Comparison of ENCODE assay signal across 1 cellular context in the genomic region with DNA sequence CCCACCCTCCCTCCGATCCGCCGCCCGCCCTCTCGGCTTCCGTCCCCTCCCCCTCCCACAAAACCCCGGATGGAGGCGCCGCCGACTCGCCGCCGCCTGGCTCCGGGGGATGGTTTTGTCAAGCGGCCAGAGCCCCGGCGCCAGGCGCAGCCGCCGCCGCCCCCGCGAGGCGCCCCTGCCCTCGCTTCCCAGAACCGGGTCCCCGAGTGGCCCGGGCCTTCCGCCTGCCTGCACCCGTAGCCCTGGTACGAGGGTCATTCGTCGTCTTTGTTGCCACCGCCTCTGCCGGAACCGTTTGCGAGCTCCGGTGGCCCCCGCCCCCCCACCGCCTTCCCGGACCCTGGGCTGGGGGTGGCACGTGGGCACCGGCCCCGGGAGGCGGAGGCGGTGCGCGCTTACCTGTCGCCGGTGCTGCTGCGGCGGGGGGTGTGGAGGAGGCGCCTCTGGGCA.
TF ChIP-seq lines count a peak whose summit lies in the region.

No MANE protein-coding gene starts in this region.

TF ChIP-seq in HepG2, 621 proteins besides CTCF, POLR2A, EP300 and RAD21 (continued from another document and continues in another):
- TF ChIP-seq, protein P1, sequence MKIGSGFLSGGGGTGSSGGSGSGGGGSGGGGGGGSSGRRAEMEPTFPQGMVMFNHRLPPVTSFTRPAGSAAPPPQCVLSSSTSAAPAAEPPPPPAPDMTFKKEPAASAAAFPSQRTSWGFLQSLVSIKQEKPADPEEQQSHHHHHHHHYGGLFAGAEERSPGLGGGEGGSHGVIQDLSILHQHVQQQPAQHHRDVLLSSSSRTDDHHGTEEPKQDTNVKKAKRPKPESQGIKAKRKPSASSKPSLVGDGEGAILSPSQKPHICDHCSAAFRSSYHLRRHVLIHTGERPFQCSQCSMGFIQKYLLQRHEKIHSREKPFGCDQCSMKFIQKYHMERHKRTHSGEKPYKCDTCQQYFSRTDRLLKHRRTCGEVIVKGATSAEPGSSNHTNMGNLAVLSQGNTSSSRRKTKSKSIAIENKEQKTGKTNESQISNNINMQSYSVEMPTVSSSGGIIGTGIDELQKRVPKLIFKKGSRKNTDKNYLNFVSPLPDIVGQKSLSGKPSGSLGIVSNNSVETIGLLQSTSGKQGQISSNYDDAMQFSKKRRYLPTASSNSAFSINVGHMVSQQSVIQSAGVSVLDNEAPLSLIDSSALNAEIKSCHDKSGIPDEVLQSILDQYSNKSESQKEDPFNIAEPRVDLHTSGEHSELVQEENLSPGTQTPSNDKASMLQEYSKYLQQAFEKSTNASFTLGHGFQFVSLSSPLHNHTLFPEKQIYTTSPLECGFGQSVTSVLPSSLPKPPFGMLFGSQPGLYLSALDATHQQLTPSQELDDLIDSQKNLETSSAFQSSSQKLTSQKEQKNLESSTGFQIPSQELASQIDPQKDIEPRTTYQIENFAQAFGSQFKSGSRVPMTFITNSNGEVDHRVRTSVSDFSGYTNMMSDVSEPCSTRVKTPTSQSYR (CRISPR knock-in tag; IDR thresholded peaks at IDR 0.05; ENCODE audit: borderline replicate concordance) = 0 out of 2 replicates have a peak, but pooled peaks have one; percentile 6
- TF ChIP-seq KMT2A (CRISPR knock-in tag; IDR thresholded peaks at IDR 0.05) (no peak), U2AF2 (IDR thresholded peaks at IDR 0.05; ENCODE audit: low read depth, low read length) (no peak), ZBTB3 (CRISPR knock-in tag; IDR thresholded peaks at IDR 0.05; ENCODE audit: borderline replicate concordance, low read depth) (0 out of 2 replicates have a peak, but pooled peaks have one; percentile 36), FOXJ3 (CRISPR knock-in tag; IDR thresholded peaks at IDR 0.05; ENCODE audit: borderline replicate concordance) (no peak), ZNF749 (CRISPR knock-in tag; IDR thresholded peaks at IDR 0.05; ENCODE audit: borderline replicate concordance) (no peak), TP53 (CRISPR knock-in tag; conservative IDR thresholded peaks at IDR 0.05) (no peak), SALL1 (CRISPR knock-in tag; IDR thresholded peaks at IDR 0.05) (peak; percentile 61), FOXO1 (CRISPR knock-in tag; IDR thresholded peaks at IDR 0.05) (no peak), ZNF761 (CRISPR knock-in tag; conservative IDR thresholded peaks at IDR 0.05) (peak; percentile 71; the same call in 1 of the 2 replicates), ZNF672 (CRISPR knock-in tag; IDR thresholded peaks at IDR 0.05) (no peak), ASH2L (IDR thresholded peaks at IDR 0.05; ENCODE audit: insufficient read length, low read depth, low read length) (peak; percentile 75), EEA1 (CRISPR knock-in tag; IDR thresholded peaks at IDR 0.05; ENCODE audit: borderline replicate concordance) (no peak; the same call in 1 of the 2 replicates), ZNF629 (CRISPR knock-in tag; conservative IDR thresholded peaks at IDR 0.05) (no peak), ZNF235 (CRISPR knock-in tag; IDR thresholded peaks at IDR 0.05; ENCODE audit: borderline replicate concordance) (0 out of 2 replicates have a peak, but pooled peaks have one; percentile 25), THAP11 (CRISPR knock-in tag; IDR thresholded peaks at IDR 0.05) (no peak), PPARG (CRISPR knock-in tag; conservative IDR thresholded peaks at IDR 0.05) (no peak), SRY (CRISPR knock-in tag; IDR thresholded peaks at IDR 0.05) (no peak), SIX1 (CRISPR knock-in tag; IDR thresholded peaks at IDR 0.05; ENCODE audit: borderline replicate concordance) (no peak), CREM (IDR thresholded peaks at IDR 0.05) (no peak), CREM (CRISPR knock-in tag; IDR thresholded peaks at IDR 0.05) (no peak), ZMYM4 (CRISPR knock-in tag; IDR thresholded peaks at IDR 0.05) (peak; percentile 18)
- TF ChIP-seq, protein P2, sequence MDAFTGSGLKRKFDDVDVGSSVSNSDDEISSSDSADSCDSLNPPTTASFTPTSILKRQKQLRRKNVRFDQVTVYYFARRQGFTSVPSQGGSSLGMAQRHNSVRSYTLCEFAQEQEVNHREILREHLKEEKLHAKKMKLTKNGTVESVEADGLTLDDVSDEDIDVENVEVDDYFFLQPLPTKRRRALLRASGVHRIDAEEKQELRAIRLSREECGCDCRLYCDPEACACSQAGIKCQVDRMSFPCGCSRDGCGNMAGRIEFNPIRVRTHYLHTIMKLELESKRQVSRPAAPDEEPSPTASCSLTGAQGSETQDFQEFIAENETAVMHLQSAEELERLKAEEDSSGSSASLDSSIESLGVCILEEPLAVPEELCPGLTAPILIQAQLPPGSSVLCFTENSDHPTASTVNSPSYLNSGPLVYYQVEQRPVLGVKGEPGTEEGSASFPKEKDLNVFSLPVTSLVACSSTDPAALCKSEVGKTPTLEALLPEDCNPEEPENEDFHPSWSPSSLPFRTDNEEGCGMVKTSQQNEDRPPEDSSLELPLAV (CRISPR knock-in tag; conservative IDR thresholded peaks at IDR 0.05; ENCODE audit: low read depth) = no peak
- TF ChIP-seq, protein P3, sequence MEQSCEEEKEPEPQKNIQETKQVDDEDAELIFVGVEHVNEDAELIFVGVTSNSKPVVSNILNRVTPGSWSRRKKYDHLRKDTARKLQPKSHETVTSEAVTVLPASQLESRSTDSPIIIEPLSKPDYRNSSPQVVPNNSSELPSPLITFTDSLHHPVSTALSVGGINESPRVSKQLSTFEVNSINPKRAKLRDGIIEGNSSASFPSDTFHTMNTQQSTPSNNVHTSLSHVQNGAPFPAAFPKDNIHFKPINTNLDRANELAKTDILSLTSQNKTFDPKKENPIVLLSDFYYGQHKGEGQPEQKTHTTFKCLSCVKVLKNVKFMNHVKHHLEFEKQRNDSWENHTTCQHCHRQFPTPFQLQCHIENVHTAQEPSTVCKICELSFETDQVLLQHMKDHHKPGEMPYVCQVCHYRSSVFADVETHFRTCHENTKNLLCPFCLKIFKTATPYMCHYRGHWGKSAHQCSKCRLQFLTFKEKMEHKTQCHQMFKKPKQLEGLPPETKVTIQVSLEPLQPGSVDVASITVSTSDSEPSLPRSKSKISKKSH (CRISPR knock-in tag; IDR thresholded peaks at IDR 0.05; ENCODE audit: borderline replicate concordance) = no peak; the same call in 1 of the 2 replicates
- TF ChIP-seq, protein P4, sequence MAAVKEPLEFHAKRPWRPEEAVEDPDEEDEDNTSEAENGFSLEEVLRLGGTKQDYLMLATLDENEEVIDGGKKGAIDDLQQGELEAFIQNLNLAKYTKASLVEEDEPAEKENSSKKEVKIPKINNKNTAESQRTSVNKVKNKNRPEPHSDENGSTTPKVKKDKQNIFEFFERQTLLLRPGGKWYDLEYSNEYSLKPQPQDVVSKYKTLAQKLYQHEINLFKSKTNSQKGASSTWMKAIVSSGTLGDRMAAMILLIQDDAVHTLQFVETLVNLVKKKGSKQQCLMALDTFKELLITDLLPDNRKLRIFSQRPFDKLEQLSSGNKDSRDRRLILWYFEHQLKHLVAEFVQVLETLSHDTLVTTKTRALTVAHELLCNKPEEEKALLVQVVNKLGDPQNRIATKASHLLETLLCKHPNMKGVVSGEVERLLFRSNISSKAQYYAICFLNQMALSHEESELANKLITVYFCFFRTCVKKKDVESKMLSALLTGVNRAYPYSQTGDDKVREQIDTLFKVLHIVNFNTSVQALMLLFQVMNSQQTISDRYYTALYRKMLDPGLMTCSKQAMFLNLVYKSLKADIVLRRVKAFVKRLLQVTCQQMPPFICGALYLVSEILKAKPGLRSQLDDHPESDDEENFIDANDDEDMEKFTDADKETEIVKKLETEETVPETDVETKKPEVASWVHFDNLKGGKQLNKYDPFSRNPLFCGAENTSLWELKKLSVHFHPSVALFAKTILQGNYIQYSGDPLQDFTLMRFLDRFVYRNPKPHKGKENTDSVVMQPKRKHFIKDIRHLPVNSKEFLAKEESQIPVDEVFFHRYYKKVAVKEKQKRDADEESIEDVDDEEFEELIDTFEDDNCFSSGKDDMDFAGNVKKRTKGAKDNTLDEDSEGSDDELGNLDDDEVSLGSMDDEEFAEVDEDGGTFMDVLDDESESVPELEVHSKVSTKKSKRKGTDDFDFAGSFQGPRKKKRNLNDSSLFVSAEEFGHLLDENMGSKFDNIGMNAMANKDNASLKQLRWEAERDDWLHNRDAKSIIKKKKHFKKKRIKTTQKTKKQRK (IDR thresholded peaks at IDR 0.05; ENCODE audit: low read length) = no peak
- TF ChIP-seq, protein P5, sequence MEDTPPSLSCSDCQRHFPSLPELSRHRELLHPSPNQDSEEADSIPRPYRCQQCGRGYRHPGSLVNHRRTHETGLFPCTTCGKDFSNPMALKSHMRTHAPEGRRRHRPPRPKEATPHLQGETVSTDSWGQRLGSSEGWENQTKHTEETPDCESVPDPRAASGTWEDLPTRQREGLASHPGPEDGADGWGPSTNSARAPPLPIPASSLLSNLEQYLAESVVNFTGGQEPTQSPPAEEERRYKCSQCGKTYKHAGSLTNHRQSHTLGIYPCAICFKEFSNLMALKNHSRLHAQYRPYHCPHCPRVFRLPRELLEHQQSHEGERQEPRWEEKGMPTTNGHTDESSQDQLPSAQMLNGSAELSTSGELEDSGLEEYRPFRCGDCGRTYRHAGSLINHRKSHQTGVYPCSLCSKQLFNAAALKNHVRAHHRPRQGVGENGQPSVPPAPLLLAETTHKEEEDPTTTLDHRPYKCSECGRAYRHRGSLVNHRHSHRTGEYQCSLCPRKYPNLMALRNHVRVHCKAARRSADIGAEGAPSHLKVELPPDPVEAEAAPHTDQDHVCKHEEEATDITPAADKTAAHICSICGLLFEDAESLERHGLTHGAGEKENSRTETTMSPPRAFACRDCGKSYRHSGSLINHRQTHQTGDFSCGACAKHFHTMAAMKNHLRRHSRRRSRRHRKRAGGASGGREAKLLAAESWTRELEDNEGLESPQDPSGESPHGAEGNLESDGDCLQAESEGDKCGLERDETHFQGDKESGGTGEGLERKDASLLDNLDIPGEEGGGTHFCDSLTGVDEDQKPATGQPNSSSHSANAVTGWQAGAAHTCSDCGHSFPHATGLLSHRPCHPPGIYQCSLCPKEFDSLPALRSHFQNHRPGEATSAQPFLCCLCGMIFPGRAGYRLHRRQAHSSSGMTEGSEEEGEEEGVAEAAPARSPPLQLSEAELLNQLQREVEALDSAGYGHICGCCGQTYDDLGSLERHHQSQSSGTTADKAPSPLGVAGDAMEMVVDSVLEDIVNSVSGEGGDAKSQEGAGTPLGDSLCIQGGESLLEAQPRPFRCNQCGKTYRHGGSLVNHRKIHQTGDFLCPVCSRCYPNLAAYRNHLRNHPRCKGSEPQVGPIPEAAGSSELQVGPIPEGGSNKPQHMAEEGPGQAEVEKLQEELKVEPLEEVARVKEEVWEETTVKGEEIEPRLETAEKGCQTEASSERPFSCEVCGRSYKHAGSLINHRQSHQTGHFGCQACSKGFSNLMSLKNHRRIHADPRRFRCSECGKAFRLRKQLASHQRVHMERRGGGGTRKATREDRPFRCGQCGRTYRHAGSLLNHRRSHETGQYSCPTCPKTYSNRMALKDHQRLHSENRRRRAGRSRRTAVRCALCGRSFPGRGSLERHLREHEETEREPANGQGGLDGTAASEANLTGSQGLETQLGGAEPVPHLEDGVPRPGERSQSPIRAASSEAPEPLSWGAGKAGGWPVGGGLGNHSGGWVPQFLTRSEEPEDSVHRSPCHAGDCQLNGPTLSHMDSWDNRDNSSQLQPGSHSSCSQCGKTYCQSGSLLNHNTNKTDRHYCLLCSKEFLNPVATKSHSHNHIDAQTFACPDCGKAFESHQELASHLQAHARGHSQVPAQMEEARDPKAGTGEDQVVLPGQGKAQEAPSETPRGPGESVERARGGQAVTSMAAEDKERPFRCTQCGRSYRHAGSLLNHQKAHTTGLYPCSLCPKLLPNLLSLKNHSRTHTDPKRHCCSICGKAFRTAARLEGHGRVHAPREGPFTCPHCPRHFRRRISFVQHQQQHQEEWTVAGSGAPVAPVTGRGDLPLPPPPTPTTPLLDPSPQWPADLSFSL (CRISPR knock-in tag; IDR thresholded peaks at IDR 0.05) = no peak
- TF ChIP-seq, protein P6, sequence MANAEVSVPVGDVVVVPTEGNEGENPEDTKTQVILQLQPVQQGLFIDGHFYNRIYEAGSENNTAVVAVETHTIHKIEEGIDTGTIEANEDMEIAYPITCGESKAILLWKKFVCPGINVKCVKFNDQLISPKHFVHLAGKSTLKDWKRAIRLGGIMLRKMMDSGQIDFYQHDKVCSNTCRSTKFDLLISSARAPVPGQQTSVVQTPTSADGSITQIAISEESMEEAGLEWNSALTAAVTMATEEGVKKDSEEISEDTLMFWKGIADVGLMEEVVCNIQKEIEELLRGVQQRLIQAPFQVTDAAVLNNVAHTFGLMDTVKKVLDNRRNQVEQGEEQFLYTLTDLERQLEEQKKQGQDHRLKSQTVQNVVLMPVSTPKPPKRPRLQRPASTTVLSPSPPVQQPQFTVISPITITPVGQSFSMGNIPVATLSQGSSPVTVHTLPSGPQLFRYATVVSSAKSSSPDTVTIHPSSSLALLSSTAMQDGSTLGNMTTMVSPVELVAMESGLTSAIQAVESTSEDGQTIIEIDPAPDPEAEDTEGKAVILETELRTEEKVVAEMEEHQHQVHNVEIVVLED (CRISPR knock-in tag; IDR thresholded peaks at IDR 0.05; ENCODE audit: borderline replicate concordance) = no peak
- TF ChIP-seq, protein P7, sequence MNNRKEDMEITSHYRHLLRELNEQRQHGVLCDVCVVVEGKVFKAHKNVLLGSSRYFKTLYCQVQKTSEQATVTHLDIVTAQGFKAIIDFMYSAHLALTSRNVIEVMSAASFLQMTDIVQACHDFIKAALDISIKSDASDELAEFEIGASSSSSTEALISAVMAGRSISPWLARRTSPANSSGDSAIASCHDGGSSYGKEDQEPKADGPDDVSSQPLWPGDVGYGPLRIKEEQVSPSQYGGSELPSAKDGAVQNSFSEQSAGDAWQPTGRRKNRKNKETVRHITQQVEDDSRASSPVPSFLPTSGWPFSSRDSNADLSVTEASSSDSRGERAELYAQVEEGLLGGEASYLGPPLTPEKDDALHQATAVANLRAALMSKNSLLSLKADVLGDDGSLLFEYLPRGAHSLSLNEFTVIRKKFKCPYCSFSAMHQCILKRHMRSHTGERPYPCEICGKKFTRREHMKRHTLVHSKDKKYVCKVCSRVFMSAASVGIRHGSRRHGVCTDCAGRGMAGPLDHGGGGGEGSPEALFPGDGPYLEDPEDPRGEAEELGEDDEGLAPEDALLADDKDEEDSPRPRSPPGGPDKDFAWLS (CRISPR knock-in tag; IDR thresholded peaks at IDR 0.05; ENCODE audit: borderline replicate concordance) = no peak
- TF ChIP-seq, protein P8, sequence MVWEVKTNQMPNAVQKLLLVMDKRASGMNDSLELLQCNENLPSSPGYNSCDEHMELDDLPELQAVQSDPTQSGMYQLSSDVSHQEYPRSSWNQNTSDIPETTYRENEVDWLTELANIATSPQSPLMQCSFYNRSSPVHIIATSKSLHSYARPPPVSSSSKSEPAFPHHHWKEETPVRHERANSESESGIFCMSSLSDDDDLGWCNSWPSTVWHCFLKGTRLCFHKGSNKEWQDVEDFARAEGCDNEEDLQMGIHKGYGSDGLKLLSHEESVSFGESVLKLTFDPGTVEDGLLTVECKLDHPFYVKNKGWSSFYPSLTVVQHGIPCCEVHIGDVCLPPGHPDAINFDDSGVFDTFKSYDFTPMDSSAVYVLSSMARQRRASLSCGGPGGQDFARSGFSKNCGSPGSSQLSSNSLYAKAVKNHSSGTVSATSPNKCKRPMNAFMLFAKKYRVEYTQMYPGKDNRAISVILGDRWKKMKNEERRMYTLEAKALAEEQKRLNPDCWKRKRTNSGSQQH (CRISPR knock-in tag; IDR thresholded peaks at IDR 0.05; ENCODE audit: low read depth) = 0 out of 2 replicates have a peak, but pooled peaks have one; percentile 17
- TF ChIP-seq, protein P9, sequence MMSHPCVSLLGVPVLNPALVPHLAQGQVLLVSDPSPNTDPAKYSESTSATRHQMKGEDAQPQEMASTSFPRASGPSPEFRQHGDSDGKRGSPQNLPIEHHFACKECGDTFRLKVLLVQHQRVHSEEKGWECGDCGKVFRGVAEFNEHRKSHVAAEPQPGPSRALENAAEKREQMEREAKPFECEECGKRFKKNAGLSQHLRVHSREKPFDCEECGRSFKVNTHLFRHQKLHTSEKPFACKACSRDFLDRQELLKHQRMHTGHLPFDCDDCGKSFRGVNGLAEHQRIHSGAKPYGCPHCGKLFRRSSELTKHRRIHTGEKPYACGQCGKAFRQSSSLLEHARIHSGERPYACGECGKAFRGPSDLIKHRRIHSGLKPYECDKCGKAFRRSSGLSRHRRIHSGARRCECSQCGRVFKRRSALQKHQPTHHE (CRISPR knock-in tag; IDR thresholded peaks at IDR 0.05; ENCODE audit: borderline replicate concordance) = no peak
